16 cellular contexts compared by ENCODE assay signal in genomic region chrY:13295021-13295420, GRCh38.
"Had no signal": no experiment of that assay in that cellular context is flagged by ENCODE, and none has a peak within 500 bp of the region (broad histone marks: within the 10 kb centered on the region; RNA-seq: fewer than 3 reads in every experiment).

No MANE protein-coding gene starts in this region.

- H3K4me3 Mint-ChIP-seq: activated CD4-positive, alpha-beta T cell treated with anti-CD3 and anti-CD28 coated beads, Interleukin-2, amount 10 ng/mL, durations not matched to agents 7 days and 5 days; activated naive CD4-positive, alpha-beta T cell treated with anti-CD3 and anti-CD28 coated beads, Interleukin-2, amount 50 U/mL, for 24 hours; activated T-cell treated with anti-CD3 and anti-CD28 coated beads, Interleukin-2, amount 50 U/mL, for 72 hours; natural killer cell treated with Interleukin-12 subunit alpha and Interleukin-12 subunit beta and Interleukin-15 and Interleukin-18, amount 100 ng/mL, for 72 hours had no signal

- H3K9me3 Mint-ChIP-seq: activated CD4-positive, alpha-beta T cell treated with anti-CD3 and anti-CD28 coated beads, Interleukin-2, amount 10 ng/mL, durations not matched to agents 7 days and 5 days; activated naive CD4-positive, alpha-beta T cell treated with anti-CD3 and anti-CD28 coated beads, Interleukin-2, amount 50 U/mL, for 24 hours; activated T-cell treated with anti-CD3 and anti-CD28 coated beads, Interleukin-2, amount 50 U/mL, for 72 hours; natural killer cell treated with Interleukin-12 subunit alpha and Interleukin-12 subunit beta and Interleukin-15 and Interleukin-18, amount 100 ng/mL, for 72 hours had no signal

- H3K27ac ChIP-seq: breast epithelium, hepatocyte, parathyroid adenoma, thyroid gland had no signal

- H3K4me1 Mint-ChIP-seq: activated CD4-positive, alpha-beta T cell treated with anti-CD3 and anti-CD28 coated beads, Interleukin-2, amount 10 ng/mL, durations not matched to agents 7 days and 5 days; activated naive CD4-positive, alpha-beta T cell treated with anti-CD3 and anti-CD28 coated beads, Interleukin-2, amount 50 U/mL, for 24 hours had no signal

- DNase-seq: activated CD4-positive, alpha-beta T cell treated with anti-CD3 and anti-CD28 coated beads, Interleukin-2, amount 10 ng/mL, durations not matched to agents 7 days and 5 days; activated CD8-positive, alpha-beta memory T cell treated with anti-CD3 and anti-CD28 coated beads for 24 hours; activated CD8-positive, alpha-beta memory T cell treated with anti-CD3 and anti-CD28 coated beads, Interleukin-2, amount 50 U/mL, for 48 hours; activated gamma-delta T cell; activated T-cell treated with anti-CD3 and anti-CD28 coated beads, Interleukin-2, amount 50 U/mL, for 72 hours; cortex of kidney; left cardiac atrium; retina; stimulated activated naive CD4-positive, alpha-beta T cell treated with Interleukin-2 at 50 U/mL for 16 hours; T-helper 2 cell; thyroid gland had no signal

- H3K27ac Mint-ChIP-seq: activated CD4-positive, alpha-beta T cell treated with anti-CD3 and anti-CD28 coated beads, Interleukin-2, amount 10 ng/mL, durations not matched to agents 7 days and 5 days; activated naive CD4-positive, alpha-beta T cell treated with anti-CD3 and anti-CD28 coated beads, Interleukin-2, amount 50 U/mL, for 24 hours; activated T-cell treated with anti-CD3 and anti-CD28 coated beads, Interleukin-2, amount 50 U/mL, for 72 hours; natural killer cell treated with Interleukin-12 subunit alpha and Interleukin-12 subunit beta and Interleukin-15 and Interleukin-18, amount 100 ng/mL, for 72 hours had no signal

- H3K27me3 Mint-ChIP-seq: activated CD4-positive, alpha-beta T cell treated with anti-CD3 and anti-CD28 coated beads, Interleukin-2, amount 10 ng/mL, durations not matched to agents 7 days and 5 days; activated naive CD4-positive, alpha-beta T cell treated with anti-CD3 and anti-CD28 coated beads, Interleukin-2, amount 50 U/mL, for 24 hours; natural killer cell treated with Interleukin-12 subunit alpha and Interleukin-12 subunit beta and Interleukin-15 and Interleukin-18, amount 100 ng/mL, for 72 hours had no signal
